Comparison of ENCODE assay signal across 8 cellular contexts in the genomic region with DNA sequence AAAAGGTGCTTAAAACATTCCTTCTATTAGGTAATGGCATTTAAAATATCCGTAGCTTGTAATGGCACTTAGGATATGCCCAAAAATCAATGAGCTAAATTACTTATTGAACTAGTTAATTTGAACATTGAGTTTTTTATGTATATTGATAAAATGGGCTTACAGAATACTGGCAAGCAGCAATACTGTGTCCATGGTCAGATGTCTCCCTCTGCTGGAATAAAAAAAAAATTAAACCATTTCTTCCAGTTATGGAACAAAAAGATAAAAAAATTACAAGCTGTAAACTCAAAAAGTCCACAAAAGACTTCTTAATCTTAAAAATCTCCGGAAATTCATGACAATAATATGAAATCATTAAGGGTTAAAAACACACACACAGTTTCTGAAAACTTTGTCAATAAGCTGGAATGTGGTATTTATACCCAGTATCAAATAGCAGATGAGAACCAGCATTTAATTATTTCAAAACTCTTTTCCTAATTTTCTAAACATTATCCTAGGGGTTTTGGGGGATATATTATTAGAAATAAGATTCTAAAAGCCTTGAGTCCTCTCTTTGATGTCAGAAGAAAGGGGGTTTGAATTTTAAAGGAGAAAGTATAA. TPM values are rescaled to one million over a fixed set of nuclear protein-coding genes. Genes with fewer than 3 reads are reported as not detected.
DNase-seq lines count a peak whose midpoint lies in the region; ATAC-seq and TF ChIP-seq lines count a peak whose summit lies in the region.

No MANE protein-coding gene starts in this region.

- peaks cover 9% of the 10 kb centered on the region for H3K27me3 ChIP-seq in WERI-Rb-1 (ENCODE audit: insufficient read depth, low read depth, severe bottlenecking)

- peak; percentile 68 for TF ChIP-seq RAD21 in Ishikawa (IDR thresholded peaks at IDR 0.05; ENCODE audit: low read depth)

- H3K9me3 ChIP-seq in WERI-Rb-1 (ENCODE audit: severe bottlenecking) = no peaks in the 10 kb centered on the region

- no peak overlapping the region for H3K27ac ChIP-seq in WERI-Rb-1

- no peak for TF ChIP-seq EP300 in Ishikawa (IDR thresholded peaks at IDR 0.05; ENCODE audit: borderline replicate concordance)

- ATAC-seq in HG02642 (IDR thresholded peaks at IDR 0.05; ENCODE audit: poor library complexity, unreplicated experiment) (no peak), GM21786 (IDR thresholded peaks at IDR 0.05; ENCODE audit: unreplicated experiment) (no peak)

- H3K36me3 ChIP-seq in WERI-Rb-1 = no peaks in the 10 kb centered on the region

- peak; percentile 25 for DNase-seq in DMS153 (lab: John Stamatoyannopoulos, UW)
- DNase-seq in WERI-Rb-1 = no peak
- DNase-seq in lung microvascular endothelial cell (ENCODE audit: low read depth in 2 of 2) = peak; percentile 30 to 56
- no peak for DNase-seq in DMS79 (lab: John Stamatoyannopoulos, UW)
- DNase-seq in middle frontal gyrus (ENCODE audit: extremely low spot score, low spot score) = no peak

- TF ChIP-seq CTCF in WERI-Rb-1 (IDR thresholded peaks at IDR 0.05; ENCODE audit: low read depth, low read length) = 0 out of 2 replicates have a peak, but pooled peaks have one; percentile 7

- H3K4me3 ChIP-seq in WERI-Rb-1 (ENCODE audit: low read depth, low read length) = no peak overlapping the region

TF ChIP-seq in Ishikawa, 13 proteins besides CTCF, POLR2A, EP300 and RAD21:
- no peak for TF ChIP-seq EGR1 (IDR thresholded peaks at IDR 0.05)
- no peak for TF ChIP-seq CEBPB (IDR thresholded peaks at IDR 0.05)
- TF ChIP-seq, protein P1, sequence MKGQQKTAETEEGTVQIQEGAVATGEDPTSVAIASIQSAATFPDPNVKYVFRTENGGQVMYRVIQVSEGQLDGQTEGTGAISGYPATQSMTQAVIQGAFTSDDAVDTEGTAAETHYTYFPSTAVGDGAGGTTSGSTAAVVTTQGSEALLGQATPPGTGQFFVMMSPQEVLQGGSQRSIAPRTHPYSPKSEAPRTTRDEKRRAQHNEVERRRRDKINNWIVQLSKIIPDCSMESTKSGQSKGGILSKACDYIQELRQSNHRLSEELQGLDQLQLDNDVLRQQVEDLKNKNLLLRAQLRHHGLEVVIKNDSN (IDR thresholded peaks at IDR 0.05) = no peak
- no peak for TF ChIP-seq YY1 (IDR thresholded peaks at IDR 0.05; ENCODE audit: low read depth)
- no peak for TF ChIP-seq TEAD4 (IDR thresholded peaks at IDR 0.05)

RNA-seq across cellular contexts. Expression of a gene that starts 21.5 kb away (rescaled TPM):
- 56.2 and 59.9 TPM in 2 replicates for total RNA-seq in lung microvascular endothelial cell

Comparison
In these comparisons a context has a peak if more than half of its experiments do, and no peak if none do; other contexts are left out.
1. DNase-seq: peak in DMS153 (single experiment) and lung microvascular endothelial cell (2 of 2); none in WERI-Rb-1 (single experiment), DMS79 (single experiment) and middle frontal gyrus (single experiment).